ENCODE assay signal across 8 cellular contexts in genomic region chr22:43883012-43883661, GRCh38. TPM values are rescaled to one million over a fixed set of nuclear protein-coding genes. Genes with fewer than 3 reads are reported as not detected.
DNase-seq lines count a peak whose midpoint lies in the region; ATAC-seq and TF ChIP-seq lines count a peak whose summit lies in the region.

No MANE protein-coding gene starts in this region.

- H3K4me3 Mint-ChIP-seq in activated T-cell treated with anti-CD3 and anti-CD28 coated beads, Interleukin-2, amount 50 U/mL, for 72 hours, result no peak overlapping the region

- no peaks in the 10 kb centered on the region for H3K36me3 Mint-ChIP-seq in activated T-cell treated with anti-CD3 and anti-CD28 coated beads, Interleukin-2, amount 50 U/mL, for 72 hours (ENCODE audit: insufficient read depth in 2 of 2)

- POLR2A ChIA-PET in OCI-LY7 (lab: Charles Lee), result no interaction called here

- DNase-seq in DMS53 (lab: John Stamatoyannopoulos, UW) (peak; percentile 91), HUDEP-2 (lab: John Stamatoyannopoulos, UW; ENCODE audit: unreplicated experiment in 76 of 76) (peak in 54 of 76 experiments; percentile 5 to 75 (median 38)), OCI-LY7 (ENCODE audit: low spot score) (peak; percentile 75), foreskin fibroblast (peak; percentile 65 to 75), retinal pigment epithelial cell (ENCODE audit: low read depth) (no peak), occipital lobe (lab: John Stamatoyannopoulos, UW) (no peak)
- DNase-seq in activated T-cell treated with anti-CD3 and anti-CD28 coated beads, Interleukin-2, amount 50 U/mL, for 72 hours, result peak; percentile 64 to 74

- H3K9me3 Mint-ChIP-seq in activated T-cell treated with anti-CD3 and anti-CD28 coated beads, Interleukin-2, amount 50 U/mL, for 72 hours, result no peaks in the 10 kb centered on the region

- no peak overlapping the region for H3K4me2 ChIP-seq in OCI-LY7 (ENCODE audit: low read length)

- peaks cover 8% of the 10 kb centered on the region for H3K4me1 ChIP-seq in OCI-LY7 (ENCODE audit: insufficient read depth, low read length, poor library complexity, severe bottlenecking)

- no peaks in the 10 kb centered on the region for H3K4me1 Mint-ChIP-seq in activated T-cell treated with anti-CD3 and anti-CD28 coated beads, Interleukin-2, amount 50 U/mL, for 72 hours (ENCODE audit: low read depth)

- CTCF ChIA-PET in OCI-LY7 (lab: Charles Lee; ENCODE audit: unreplicated experiment), result interaction anchor here (0.6 to 1.1 kb wide), 2 partner anchors 63 to 830 kb away, joined by 3 to 4 read pairs; no protein-coding TSS in a partner anchor

- H3K27ac Mint-ChIP-seq in activated T-cell treated with anti-CD3 and anti-CD28 coated beads, Interleukin-2, amount 50 U/mL, for 72 hours, result no peak overlapping the region

- H4K20me1 ChIP-seq in OCI-LY7 (ENCODE audit: insufficient read depth, low read length), result no peaks in the 10 kb centered on the region

- TF ChIP-seq CTCF in OCI-LY7 (conservative IDR thresholded peaks at IDR 0.05; ENCODE audit: low read length), result peak; percentile 88
- peak; percentile 53 for TF ChIP-seq CTCF in foreskin fibroblast (IDR thresholded peaks at IDR 0.05; ENCODE audit: low read depth, low read length)
- TF ChIP-seq CTCF in retinal pigment epithelial cell (conservative IDR thresholded peaks at IDR 0.05; ENCODE audit: low read depth, low read length), result peak; percentile 89

- H3K4me3 ChIP-seq in OCI-LY7 (ENCODE audit: low read depth, low read length, poor library complexity, severe bottlenecking) (no peak overlapping the region), foreskin fibroblast (ENCODE audit: low read depth in 1 of 2, low read length in 2 of 2) (no peak overlapping the region), retinal pigment epithelial cell (ENCODE audit: low read length) (no peak overlapping the region)

- H3K79me2 ChIP-seq in OCI-LY7 (ENCODE audit: insufficient read depth, low read depth, low read length), result no peaks in the 10 kb centered on the region

- intact Hi-C loops in OCI-LY7 (cut with micrococcal nuclease; ENCODE audit: unreplicated experiment), result loop anchor here (1.0 to 10.0 kb wide), 3 partner anchors 20 to 742 kb away; no protein-coding TSS in a partner anchor

- H3K36me3 ChIP-seq in OCI-LY7 (ENCODE audit: insufficient read depth, low read length), result no peaks in the 10 kb centered on the region

- no peaks in the 10 kb centered on the region for H3K9me2 ChIP-seq in OCI-LY7 (ENCODE audit: insufficient read depth, low read length)

- BruUV-seq in OCI-LY7 (replicated peaks; lab: Mats Ljungman, UMichigan), result no TSS peak

- ATAC-seq in activated T-cell treated with anti-CD3 and anti-CD28 coated beads, Interleukin-2, amount 50 U/mL, for 72 hours (replicated peaks in 1 of 2), result peak; percentile 81 to 87
- ATAC-seq in HG02938 (IDR thresholded peaks at IDR 0.05; ENCODE audit: unreplicated experiment), result no peak

- H2AFZ ChIP-seq in OCI-LY7 (ENCODE audit: low read length), result no peak overlapping the region

- H3K27ac ChIP-seq in OCI-LY7 (ENCODE audit: low read depth, low read length, poor library complexity, severe bottlenecking), result no peak overlapping the region

- no peaks in the 10 kb centered on the region for H3K9me3 ChIP-seq in OCI-LY7 (ENCODE audit: low read length)

- peaks cover 17% of the 10 kb centered on the region for H3K27me3 Mint-ChIP-seq in activated T-cell treated with anti-CD3 and anti-CD28 coated beads, Interleukin-2, amount 50 U/mL, for 72 hours (ENCODE audit: low read depth)

RNA-seq across cellular contexts. Expression of gene PNPLA5, which starts 8.7 kb away (rescaled TPM):
- total RNA-seq in OCI-LY7 (2014; rRNA removed; shearing (Covaris generic)), result not detected in 2 replicates
- total RNA-seq in OCI-LY7 (2022) (0.15 TPM in 1 of 2 replicates, not detected in the other), occipital lobe (not detected)
- total RNA-seq in activated T-cell treated with anti-CD3 and anti-CD28 coated beads, Interleukin-2, amount 50 U/mL, for 72 hours, result not detected

RNA-seq across cellular contexts. Expression of gene SULT4A1, which starts 20.8 kb away (rescaled TPM):
- not detected in 2 replicates for total RNA-seq in OCI-LY7 (2014; rRNA removed; shearing (Covaris generic))
- total RNA-seq in OCI-LY7 (2022) (not detected in 2 replicates), occipital lobe (51.6 TPM)
- not detected for total RNA-seq in activated T-cell treated with anti-CD3 and anti-CD28 coated beads, Interleukin-2, amount 50 U/mL, for 72 hours

RNA-seq across cellular contexts. Expression of gene PNPLA3, which starts 40.5 kb away (rescaled TPM):
- not detected in 2 replicates for total RNA-seq in OCI-LY7 (2014; rRNA removed; shearing (Covaris generic))
- total RNA-seq in OCI-LY7 (2022) (not detected in 2 replicates), occipital lobe (12.8 TPM)
- total RNA-seq in activated T-cell treated with anti-CD3 and anti-CD28 coated beads, Interleukin-2, amount 50 U/mL, for 72 hours, result under 1 TPM; 0.25 to 0.60 TPM

Comparison
In these comparisons a context has a peak if more than half of its experiments do, and no peak if none do; other contexts are left out.
1. DNase-seq: peak in DMS53 (single experiment), HUDEP-2 (54 of 76), OCI-LY7 (single experiment), activated T-cell treated with anti-CD3 and anti-CD28 coated beads, Interleukin-2, amount 50 U/mL, for 72 hours (2 of 2) and foreskin fibroblast (2 of 2); none in retinal pigment epithelial cell (single experiment) and occipital lobe (single experiment).
2. RNA of gene SULT4A1, which starts 20.8 kb away (total RNA-seq): 51.6 TPM in occipital lobe (single experiment); not detected in activated T-cell treated with anti-CD3 and anti-CD28 coated beads, Interleukin-2, amount 50 U/mL, for 72 hours and not detected in OCI-LY7; every median in the first group is over 10 times any median in the second.
3. Peak in every context shown above with its lines, with median percentiles within 50 percentile points of each other: CTCF ChIP-seq.